Comparison of ENCODE assay signal across 11 cellular contexts in the genomic region with DNA sequence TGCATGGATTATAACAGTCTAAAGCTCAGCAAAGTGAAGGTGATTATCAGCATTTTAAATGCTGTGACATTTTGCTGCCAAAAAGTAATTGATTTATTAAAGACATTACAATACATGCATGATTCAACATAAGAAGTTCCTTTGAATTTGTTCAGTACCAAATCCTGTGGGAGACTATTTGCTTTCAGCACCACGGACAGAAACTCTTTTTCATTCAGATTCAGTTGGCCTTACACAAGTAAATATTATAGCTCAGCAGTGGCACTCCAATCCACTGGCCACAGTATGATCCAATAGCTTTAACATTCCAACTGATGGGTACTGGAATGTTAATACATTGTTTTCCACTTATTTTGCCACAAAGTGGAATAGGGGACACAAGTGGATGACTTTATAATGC.
DNase-seq lines count a peak whose midpoint lies in the region; ATAC-seq, FAIRE-seq and TF ChIP-seq lines count a peak whose summit lies in the region.
"Had no signal": no experiment of that assay in that cellular context is flagged by ENCODE, and none has a peak within 500 bp of the region (broad histone marks: within the 10 kb centered on the region; RNA-seq: fewer than 3 reads in every experiment).

No MANE protein-coding gene starts in this region.

- no peak for TF ChIP-seq POLR2A in GM12878 (IDR thresholded peaks at IDR 0.05; ENCODE audit: low read depth, low read length)
- TF ChIP-seq POLR2A in ovary (IDR thresholded peaks at IDR 0.05) = no peak

- BruUV-seq in GM12878 (replicated peaks; lab: Mats Ljungman, UMichigan) = no TSS peak

- WGBS in GM12878 (ENCODE audit: insufficient coverage, insufficient replicate concordance, low lambda C conversion rate, missing lambda C conversion rate) = 8% methylated on average over 1 of the region's 1 CpG
- 0 to 9% (median 1%) methylated on average over 1 of the region's 1 CpG for WGBS in ovary, 3 donors

- no peak overlapping the region for H3K9ac ChIP-seq in MM.1S (ENCODE audit: low read length)
- no peak overlapping the region for H3K9ac ChIP-seq in GM12878 (ENCODE audit: control insufficient read depth, insufficient read depth, low read length)

- peak; percentile 13 for DNase-seq in AG09309 (ENCODE audit: low read depth)
- DNase-seq in MM.1S = peak; percentile 51
- no peak for DNase-seq in GM12878 (ENCODE audit: low read depth, low spot score)
- DNase-seq in kidney glomerular epithelial cell (lab: John Stamatoyannopoulos, UW) = peak; percentile 42
- no peak for DNase-seq in OCI-M2 (lab: John Stamatoyannopoulos, UW; ENCODE audit: unreplicated experiment)
- DNase-seq in ovary = no peak
- no peak for DNase-seq in NCI-H526 (lab: John Stamatoyannopoulos, UW)
- DNase-seq in G401 (ENCODE audit: low spot score) = no peak
- DNase-seq: NCI-H2107, T-cell had no signal

- H3F3A ChIP-seq in MM.1S (ENCODE audit: insufficient read depth, low read length) = no peaks in the 10 kb centered on the region

- H3K4me2 ChIP-seq in MM.1S (ENCODE audit: low read depth, low read length) (no peak overlapping the region), GM12878 (ENCODE audit: control insufficient read depth, insufficient read depth) (no peak overlapping the region)

- POLR2A ChIA-PET in GM12878 (lab: Charles Lee) = no interaction called here

- SMC1A ChIA-PET in GM12878 (lab: Charles Lee; ENCODE audit: uncharacterized antibody, unreplicated experiment) = no interaction called here

- no peak for TF ChIP-seq EP300 in GM12878 (IDR thresholded peaks at IDR 0.05; ENCODE audit: borderline replicate concordance in 1 of 2, control insufficient read depth in 1 of 2, low read depth in 2 of 2, low read length in 2 of 2)
- TF ChIP-seq EP300 in ovary (IDR thresholded peaks at IDR 0.05) = no peak

- H3K4me3 ChIP-seq in AG09309 (ENCODE audit: control insufficient read depth, low read depth, low read length) (no peak overlapping the region), MM.1S (ENCODE audit: low read length) (no peak overlapping the region), GM12878 (no peak overlapping the region), ovary (no peak overlapping the region)

- H3K9me2 ChIP-seq in MM.1S (replicated peaks; ENCODE audit: insufficient read depth, low read length) = no peaks in the 10 kb centered on the region

- H3K9me3 ChIP-seq in MM.1S (replicated peaks; ENCODE audit: insufficient read depth, low read length) = no peaks in the 10 kb centered on the region
- no peaks in the 10 kb centered on the region for H3K9me3 ChIP-seq in GM12878 (replicated peaks; ENCODE audit: control insufficient read depth, insufficient read depth, low read length)
- H3K9me3 ChIP-seq in ovary = no peaks in the 10 kb centered on the region

- RAD21 ChIA-PET in GM12878 (lab: Charles Lee; ENCODE audit: unreplicated experiment) = no interaction called here

- ATAC-seq in GM12878 = no peak
- ATAC-seq: T-cell had no signal

- intact Hi-C loops in GM12878 (cut with micrococcal nuclease; ENCODE audit: unreplicated experiment) (no loop called here), ovary (cut with DNase I) (no loop called here)

- H3K27me3 ChIP-seq in MM.1S (replicated peaks; ENCODE audit: insufficient read depth, low read length) (no peaks in the 10 kb centered on the region), GM12878 (replicated peaks in 1 of 2; ENCODE audit: control insufficient read depth in 2 of 2, insufficient read depth in 2 of 2, low read length in 1 of 2) (no peaks in the 10 kb centered on the region), ovary (no peaks in the 10 kb centered on the region)

- TF ChIP-seq RAD21 in GM12878 (IDR thresholded peaks at IDR 0.05; ENCODE audit: insufficient read depth, low read depth, low read length) = no peak

- no peaks in the 10 kb centered on the region for H3K36me3 ChIP-seq in MM.1S (replicated peaks; ENCODE audit: insufficient read depth, low read length)
- no peaks in the 10 kb centered on the region for H3K36me3 ChIP-seq in GM12878 (ENCODE audit: control insufficient read depth in 2 of 2, insufficient read depth in 2 of 2, low read length in 1 of 2)
- no peaks in the 10 kb centered on the region for H3K36me3 ChIP-seq in ovary

- H2AFZ ChIP-seq in MM.1S (ENCODE audit: low read length) (no peak overlapping the region), GM12878 (ENCODE audit: control insufficient read depth, low read depth, low read length) (no peak overlapping the region)

- CTCF ChIA-PET in GM12878 (lab: Yijun Ruan, JAX) = interaction anchor here (0.5 kb wide), 1 partner anchor 220 kb away, joined by 3 read pairs; no protein-coding TSS in a partner anchor

- H3K4me1 ChIP-seq in MM.1S (ENCODE audit: low read length) (no peaks in the 10 kb centered on the region), GM12878 (ENCODE audit: control insufficient read depth, insufficient read depth, low read length) (no peaks in the 10 kb centered on the region), ovary (ENCODE audit: insufficient read depth) (no peaks in the 10 kb centered on the region)

- H3K79me2 ChIP-seq in MM.1S (ENCODE audit: low read length) (no peaks in the 10 kb centered on the region), GM12878 (ENCODE audit: control insufficient read depth, insufficient read depth, low read length) (no peaks in the 10 kb centered on the region)

- TF ChIP-seq CTCF in AG09309 (IDR thresholded peaks at IDR 0.05; ENCODE audit: control insufficient read depth, insufficient read depth, low read depth, low read length, missing control alignments) (no peak), MM.1S (IDR thresholded peaks at IDR 0.05; ENCODE audit: low read length) (no peak), GM12878 (IDR thresholded peaks at IDR 0.05 in 2 of 3, conservative IDR thresholded peaks at IDR 0.05 in 1 of 3; ENCODE audit: control insufficient read depth in 2 of 3, extremely low read depth in 1 of 3, insufficient read depth in 1 of 3, low read depth in 3 of 3, low read length in 3 of 3) (no peak), ovary (IDR thresholded peaks at IDR 0.05) (no peak)

- in situ Hi-C loops in GM12878 (cut with MboI) (no loop called here), G401 (cut with HindIII; ENCODE audit: low sequenced_read_pairs) (no loop called here)

- no peak overlapping the region for H3K27ac ChIP-seq in MM.1S (ENCODE audit: low read length)
- H3K27ac ChIP-seq in GM12878 (ENCODE audit: control insufficient read depth, insufficient read depth) = no peak overlapping the region
- H3K27ac ChIP-seq in ovary = no peak overlapping the region
- H3K27ac ChIP-seq: C4-2B had no signal

- no peak for FAIRE-seq in GM12878 (lab: Jason Lieb, UNC)

- H4K20me1 ChIP-seq in MM.1S (ENCODE audit: insufficient read depth, low read length) (no peaks in the 10 kb centered on the region), GM12878 (ENCODE audit: control insufficient read depth, insufficient read depth) (no peaks in the 10 kb centered on the region)

TF ChIP-seq in GM12878, 131 proteins besides CTCF, POLR2A, EP300 and RAD21:
- TF ChIP-seq, protein P1, sequence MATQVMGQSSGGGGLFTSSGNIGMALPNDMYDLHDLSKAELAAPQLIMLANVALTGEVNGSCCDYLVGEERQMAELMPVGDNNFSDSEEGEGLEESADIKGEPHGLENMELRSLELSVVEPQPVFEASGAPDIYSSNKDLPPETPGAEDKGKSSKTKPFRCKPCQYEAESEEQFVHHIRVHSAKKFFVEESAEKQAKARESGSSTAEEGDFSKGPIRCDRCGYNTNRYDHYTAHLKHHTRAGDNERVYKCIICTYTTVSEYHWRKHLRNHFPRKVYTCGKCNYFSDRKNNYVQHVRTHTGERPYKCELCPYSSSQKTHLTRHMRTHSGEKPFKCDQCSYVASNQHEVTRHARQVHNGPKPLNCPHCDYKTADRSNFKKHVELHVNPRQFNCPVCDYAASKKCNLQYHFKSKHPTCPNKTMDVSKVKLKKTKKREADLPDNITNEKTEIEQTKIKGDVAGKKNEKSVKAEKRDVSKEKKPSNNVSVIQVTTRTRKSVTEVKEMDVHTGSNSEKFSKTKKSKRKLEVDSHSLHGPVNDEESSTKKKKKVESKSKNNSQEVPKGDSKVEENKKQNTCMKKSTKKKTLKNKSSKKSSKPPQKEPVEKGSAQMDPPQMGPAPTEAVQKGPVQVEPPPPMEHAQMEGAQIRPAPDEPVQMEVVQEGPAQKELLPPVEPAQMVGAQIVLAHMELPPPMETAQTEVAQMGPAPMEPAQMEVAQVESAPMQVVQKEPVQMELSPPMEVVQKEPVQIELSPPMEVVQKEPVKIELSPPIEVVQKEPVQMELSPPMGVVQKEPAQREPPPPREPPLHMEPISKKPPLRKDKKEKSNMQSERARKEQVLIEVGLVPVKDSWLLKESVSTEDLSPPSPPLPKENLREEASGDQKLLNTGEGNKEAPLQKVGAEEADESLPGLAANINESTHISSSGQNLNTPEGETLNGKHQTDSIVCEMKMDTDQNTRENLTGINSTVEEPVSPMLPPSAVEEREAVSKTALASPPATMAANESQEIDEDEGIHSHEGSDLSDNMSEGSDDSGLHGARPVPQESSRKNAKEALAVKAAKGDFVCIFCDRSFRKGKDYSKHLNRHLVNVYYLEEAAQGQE (IDR thresholded peaks at IDR 0.05; ENCODE audit: low read depth, low read length) = peak; percentile 81
- no peak for TF ChIP-seq HDAC2 (IDR thresholded peaks at IDR 0.05)

Comparison
In these comparisons a context has a peak if more than half of its experiments do, and no peak if none do; other contexts are left out.
1. DNase-seq: peak in AG09309 (single experiment), MM.1S (single experiment) and kidney glomerular epithelial cell (single experiment); none in GM12878 (single experiment), OCI-M2 (single experiment), ovary (0 of 5), NCI-H526 (0 of 2) and G401 (single experiment).